Comparison of ENCODE assay signal across 25 cellular contexts in genomic region chr10:78728176-78728575, GRCh38.
A peak's percentile ranks its signal among the peaks of the same experiment; 100 is the strongest.
DNase-seq lines count a peak whose midpoint lies in the region; ATAC-seq, FAIRE-seq and TF ChIP-seq lines count a peak whose summit lies in the region.
"Had no signal": no experiment of that assay in that cellular context is flagged by ENCODE, and none has a peak within 500 bp of the region (broad histone marks: within the 10 kb centered on the region; RNA-seq: fewer than 3 reads in every experiment).

No MANE protein-coding gene starts in this region.

- H3K27me3 ChIP-seq in bronchial epithelial cell (ENCODE audit: control insufficient read depth, insufficient read depth, low read length) (peaks cover 20% of the 10 kb centered on the region), heart right ventricle (no peaks in the 10 kb centered on the region), BE2C (no peaks in the 10 kb centered on the region)

- peak in 6 of 8 donors; percentile 14 to 82 (median 43) for ATAC-seq in heart right ventricle
- ATAC-seq: A549, GM23338 had no signal

- H3K27me3 Mint-ChIP-seq in nephron (ENCODE audit: low read depth) = peaks cover 16% of the 10 kb centered on the region

- WGBS in heart right ventricle, 2 donors = 59 to 72% methylated on average over 2 of the region's 2 CpGs

- H3K9me3 ChIP-seq in heart right ventricle = no peaks in the 10 kb centered on the region
- H3K9me3 ChIP-seq in BE2C = no peaks in the 10 kb centered on the region

- H3K4me3 ChIP-seq in bronchial epithelial cell (ENCODE audit: low read depth, low read length) (no peak overlapping the region), heart right ventricle (no peak overlapping the region), BE2C (ENCODE audit: low read depth, low read length) (no peak overlapping the region)
- H3K4me3 ChIP-seq: A549, GM23338, PC-9 had no signal

- no peaks in the 10 kb centered on the region for H3K36me3 Mint-ChIP-seq in nephron (ENCODE audit: low read depth)
- H3K36me3 Mint-ChIP-seq: CD14-positive monocyte; CD8-positive, alpha-beta memory T cell had no signal

- no peak for TF ChIP-seq CTCF in bronchial epithelial cell (IDR thresholded peaks at IDR 0.05; ENCODE audit: insufficient read depth, low read length, severe bottlenecking)
- TF ChIP-seq CTCF in heart right ventricle (IDR thresholded peaks at IDR 0.05) = no peak
- no peak for TF ChIP-seq CTCF in nephron (IDR thresholded peaks at IDR 0.05; ENCODE audit: unreplicated experiment in 3 of 3)
- TF ChIP-seq CTCF in BE2C (IDR thresholded peaks at IDR 0.05; ENCODE audit: low read depth, low read length) = no peak

- H3K9me3 Mint-ChIP-seq in nephron = no peaks in the 10 kb centered on the region
- H3K9me3 Mint-ChIP-seq: CD14-positive monocyte; CD8-positive, alpha-beta memory T cell; GM23338; H9 had no signal

- peak overlapping the region; percentile 1 to 21 (median 7) for H3K27ac Mint-ChIP-seq in nephron
- H3K27ac Mint-ChIP-seq: CD14-positive monocyte, GM23338, H9, IgD-negative memory B cell had no signal

- peaks cover 23% of the 10 kb centered on the region for H3K4me1 Mint-ChIP-seq in nephron
- H3K4me1 Mint-ChIP-seq: CD8-positive, alpha-beta memory T cell; GM23338; H9; IgD-negative memory B cell had no signal

- peak overlapping the region; percentile 54 to 87 (median 78) for H3K27ac ChIP-seq in heart right ventricle
- no peak overlapping the region for H3K27ac ChIP-seq in substantia nigra (ENCODE audit: low read depth, low read length, poor library complexity, severe bottlenecking)
- H3K27ac ChIP-seq: A549, HL-60, KMS-11, PC-9 had no signal

- intact Hi-C loops in heart right ventricle (cut with DNase I) = no loop called here

- H3K36me3 ChIP-seq in bronchial epithelial cell (ENCODE audit: control insufficient read depth, insufficient read depth, low read length) (no peaks in the 10 kb centered on the region), heart right ventricle (no peaks in the 10 kb centered on the region), BE2C (no peaks in the 10 kb centered on the region)

- no peak for DNase-seq in bronchial epithelial cell (ENCODE audit: low read depth)
- DNase-seq in heart right ventricle = no peak
- no peak for DNase-seq in BE2C
- DNase-seq in substantia nigra (lab: John Stamatoyannopoulos, UW) = no peak
- no peak for DNase-seq in activated CD4-positive, CD25-positive, alpha-beta regulatory T cell treated with anti-CD3 and anti-CD28 coated beads, Interleukin-2, amount 50 U/mL, for 72 hours
- DNase-seq in NOMO-1 (lab: John Stamatoyannopoulos, UW; ENCODE audit: unreplicated experiment in 2 of 2) = no peak
- DNase-seq: AML-193; CD8-positive, alpha-beta memory T cell; DMS 273 treated with DMSO at 0.1 percent for 48 hours; GF-D8; H9; MM.1S; NCI-H524 treated with DMSO at 0.1 percent for 48 hours; NCI-H774; PC-9; SHP77 had no signal

- FAIRE-seq in bronchial epithelial cell (lab: Jason Lieb, UNC) = peak; percentile 60
- FAIRE-seq: A549, GM12891, GM19239 had no signal

- H3K4me3 Mint-ChIP-seq in nephron = no peak overlapping the region
- H3K4me3 Mint-ChIP-seq: CD14-positive monocyte; CD8-positive, alpha-beta memory T cell; GM23338; H9; IgD-negative memory B cell had no signal

- H3K4me1 ChIP-seq in heart right ventricle (peaks cover 4 to 18% (median 11%) of the 10 kb centered on the region in 9 donors), BE2C (peaks cover 17% of the 10 kb centered on the region)
- H3K4me1 ChIP-seq: A549 had no signal
